Comparison of ENCODE assay signal across 2 cellular contexts in the genomic region with DNA sequence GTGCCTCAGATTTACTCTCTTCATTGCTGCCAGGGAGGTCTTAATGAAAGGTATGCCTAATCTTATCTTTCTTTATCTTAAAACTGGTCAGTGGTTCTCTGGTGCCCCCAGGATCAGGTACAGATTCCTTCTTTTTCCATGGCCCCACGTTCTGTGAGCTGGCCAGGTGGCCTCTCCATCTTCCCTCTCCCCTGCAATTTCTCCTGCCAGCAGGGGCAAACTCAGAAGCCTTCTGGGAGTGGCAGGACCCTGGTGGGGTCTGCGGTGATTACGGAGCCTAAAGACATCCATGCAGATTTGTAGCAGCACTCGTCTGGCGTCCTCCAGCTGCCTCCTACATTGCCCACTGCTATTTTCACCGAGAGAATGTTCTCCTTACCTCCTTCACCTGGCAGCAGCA.
TF ChIP-seq lines count a peak whose summit lies in the region.

No MANE protein-coding gene starts in this region.

TF ChIP-seq in HCT116, 20 proteins besides CTCF, POLR2A, EP300 and RAD21 (continued from another document):
- TF ChIP-seq, protein P1, sequence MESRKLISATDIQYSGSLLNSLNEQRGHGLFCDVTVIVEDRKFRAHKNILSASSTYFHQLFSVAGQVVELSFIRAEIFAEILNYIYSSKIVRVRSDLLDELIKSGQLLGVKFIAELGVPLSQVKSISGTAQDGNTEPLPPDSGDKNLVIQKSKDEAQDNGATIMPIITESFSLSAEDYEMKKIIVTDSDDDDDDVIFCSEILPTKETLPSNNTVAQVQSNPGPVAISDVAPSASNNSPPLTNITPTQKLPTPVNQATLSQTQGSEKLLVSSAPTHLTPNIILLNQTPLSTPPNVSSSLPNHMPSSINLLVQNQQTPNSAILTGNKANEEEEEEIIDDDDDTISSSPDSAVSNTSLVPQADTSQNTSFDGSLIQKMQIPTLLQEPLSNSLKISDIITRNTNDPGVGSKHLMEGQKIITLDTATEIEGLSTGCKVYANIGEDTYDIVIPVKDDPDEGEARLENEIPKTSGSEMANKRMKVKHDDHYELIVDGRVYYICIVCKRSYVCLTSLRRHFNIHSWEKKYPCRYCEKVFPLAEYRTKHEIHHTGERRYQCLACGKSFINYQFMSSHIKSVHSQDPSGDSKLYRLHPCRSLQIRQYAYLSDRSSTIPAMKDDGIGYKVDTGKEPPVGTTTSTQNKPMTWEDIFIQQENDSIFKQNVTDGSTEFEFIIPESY (IDR thresholded peaks at IDR 0.05; ENCODE audit: extremely low read depth, insufficient replicate concordance, low read length), result no peak
- TF ChIP-seq SP1 (IDR thresholded peaks at IDR 0.05; ENCODE audit: low read depth), result no peak
- no peak for TF ChIP-seq JUND (IDR thresholded peaks at IDR 0.05)
- TF ChIP-seq, protein P2, sequence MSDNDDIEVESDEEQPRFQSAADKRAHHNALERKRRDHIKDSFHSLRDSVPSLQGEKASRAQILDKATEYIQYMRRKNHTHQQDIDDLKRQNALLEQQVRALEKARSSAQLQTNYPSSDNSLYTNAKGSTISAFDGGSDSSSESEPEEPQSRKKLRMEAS (IDR thresholded peaks at IDR 0.05), result no peak
- no peak for TF ChIP-seq CBX3 (IDR thresholded peaks at IDR 0.05; ENCODE audit: low read depth)
- TF ChIP-seq EZH2phosphoT487 (IDR thresholded peaks at IDR 0.05; ENCODE audit: borderline replicate concordance), result no peak
- TF ChIP-seq ZFX (IDR thresholded peaks at IDR 0.05), result no peak
- no peak for TF ChIP-seq SRF (IDR thresholded peaks at IDR 0.05; ENCODE audit: low read depth)
- TF ChIP-seq TCF7L2 (IDR thresholded peaks at IDR 0.05; ENCODE audit: borderline replicate concordance, extremely low read depth, insufficient read depth, insufficient read length), result no peak
- TF ChIP-seq ZNF274 (IDR thresholded peaks at IDR 0.05; ENCODE audit: low read depth, low read length), result no peak
- TF ChIP-seq FOSL1 (IDR thresholded peaks at IDR 0.05; ENCODE audit: low read depth), result no peak

TF ChIP-seq in WTC11, 78 proteins besides CTCF, POLR2A, EP300 and RAD21 (continued from another document):
- TF ChIP-seq ZNF317 (CRISPR knock-in tag; IDR thresholded peaks at IDR 0.05; ENCODE audit: borderline replicate concordance, low read depth) (no peak), ZNF423 (CRISPR knock-in tag; IDR thresholded peaks at IDR 0.05) (no peak), HMGA2 (CRISPR knock-in tag; IDR thresholded peaks at IDR 0.05) (no peak), RORB (CRISPR knock-in tag; IDR thresholded peaks at IDR 0.05) (no peak), NFATC4 (CRISPR knock-in tag; IDR thresholded peaks at IDR 0.05) (no peak)
- TF ChIP-seq, protein P3, sequence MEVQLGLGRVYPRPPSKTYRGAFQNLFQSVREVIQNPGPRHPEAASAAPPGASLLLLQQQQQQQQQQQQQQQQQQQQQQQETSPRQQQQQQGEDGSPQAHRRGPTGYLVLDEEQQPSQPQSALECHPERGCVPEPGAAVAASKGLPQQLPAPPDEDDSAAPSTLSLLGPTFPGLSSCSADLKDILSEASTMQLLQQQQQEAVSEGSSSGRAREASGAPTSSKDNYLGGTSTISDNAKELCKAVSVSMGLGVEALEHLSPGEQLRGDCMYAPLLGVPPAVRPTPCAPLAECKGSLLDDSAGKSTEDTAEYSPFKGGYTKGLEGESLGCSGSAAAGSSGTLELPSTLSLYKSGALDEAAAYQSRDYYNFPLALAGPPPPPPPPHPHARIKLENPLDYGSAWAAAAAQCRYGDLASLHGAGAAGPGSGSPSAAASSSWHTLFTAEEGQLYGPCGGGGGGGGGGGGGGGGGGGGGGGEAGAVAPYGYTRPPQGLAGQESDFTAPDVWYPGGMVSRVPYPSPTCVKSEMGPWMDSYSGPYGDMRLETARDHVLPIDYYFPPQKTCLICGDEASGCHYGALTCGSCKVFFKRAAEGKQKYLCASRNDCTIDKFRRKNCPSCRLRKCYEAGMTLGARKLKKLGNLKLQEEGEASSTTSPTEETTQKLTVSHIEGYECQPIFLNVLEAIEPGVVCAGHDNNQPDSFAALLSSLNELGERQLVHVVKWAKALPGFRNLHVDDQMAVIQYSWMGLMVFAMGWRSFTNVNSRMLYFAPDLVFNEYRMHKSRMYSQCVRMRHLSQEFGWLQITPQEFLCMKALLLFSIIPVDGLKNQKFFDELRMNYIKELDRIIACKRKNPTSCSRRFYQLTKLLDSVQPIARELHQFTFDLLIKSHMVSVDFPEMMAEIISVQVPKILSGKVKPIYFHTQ (CRISPR knock-in tag; IDR thresholded peaks at IDR 0.05), result no peak
- TF ChIP-seq, protein P4, sequence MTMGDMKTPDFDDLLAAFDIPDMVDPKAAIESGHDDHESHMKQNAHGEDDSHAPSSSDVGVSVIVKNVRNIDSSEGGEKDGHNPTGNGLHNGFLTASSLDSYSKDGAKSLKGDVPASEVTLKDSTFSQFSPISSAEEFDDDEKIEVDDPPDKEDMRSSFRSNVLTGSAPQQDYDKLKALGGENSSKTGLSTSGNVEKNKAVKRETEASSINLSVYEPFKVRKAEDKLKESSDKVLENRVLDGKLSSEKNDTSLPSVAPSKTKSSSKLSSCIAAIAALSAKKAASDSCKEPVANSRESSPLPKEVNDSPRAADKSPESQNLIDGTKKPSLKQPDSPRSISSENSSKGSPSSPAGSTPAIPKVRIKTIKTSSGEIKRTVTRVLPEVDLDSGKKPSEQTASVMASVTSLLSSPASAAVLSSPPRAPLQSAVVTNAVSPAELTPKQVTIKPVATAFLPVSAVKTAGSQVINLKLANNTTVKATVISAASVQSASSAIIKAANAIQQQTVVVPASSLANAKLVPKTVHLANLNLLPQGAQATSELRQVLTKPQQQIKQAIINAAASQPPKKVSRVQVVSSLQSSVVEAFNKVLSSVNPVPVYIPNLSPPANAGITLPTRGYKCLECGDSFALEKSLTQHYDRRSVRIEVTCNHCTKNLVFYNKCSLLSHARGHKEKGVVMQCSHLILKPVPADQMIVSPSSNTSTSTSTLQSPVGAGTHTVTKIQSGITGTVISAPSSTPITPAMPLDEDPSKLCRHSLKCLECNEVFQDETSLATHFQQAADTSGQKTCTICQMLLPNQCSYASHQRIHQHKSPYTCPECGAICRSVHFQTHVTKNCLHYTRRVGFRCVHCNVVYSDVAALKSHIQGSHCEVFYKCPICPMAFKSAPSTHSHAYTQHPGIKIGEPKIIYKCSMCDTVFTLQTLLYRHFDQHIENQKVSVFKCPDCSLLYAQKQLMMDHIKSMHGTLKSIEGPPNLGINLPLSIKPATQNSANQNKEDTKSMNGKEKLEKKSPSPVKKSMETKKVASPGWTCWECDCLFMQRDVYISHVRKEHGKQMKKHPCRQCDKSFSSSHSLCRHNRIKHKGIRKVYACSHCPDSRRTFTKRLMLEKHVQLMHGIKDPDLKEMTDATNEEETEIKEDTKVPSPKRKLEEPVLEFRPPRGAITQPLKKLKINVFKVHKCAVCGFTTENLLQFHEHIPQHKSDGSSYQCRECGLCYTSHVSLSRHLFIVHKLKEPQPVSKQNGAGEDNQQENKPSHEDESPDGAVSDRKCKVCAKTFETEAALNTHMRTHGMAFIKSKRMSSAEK (CRISPR knock-in tag; IDR thresholded peaks at IDR 0.05; ENCODE audit: borderline replicate concordance), result no peak
